Comparison of ENCODE assay signal across 8 cellular contexts in genomic region chrX:1591863-1592127, GRCh38. TPM values are rescaled to one million over a fixed set of nuclear protein-coding genes. Genes with fewer than 3 reads are reported as not detected.
DNase-seq lines count a peak whose midpoint lies in the region; ATAC-seq and TF ChIP-seq lines count a peak whose summit lies in the region.

No MANE protein-coding gene starts in this region.

- peak overlapping the region; percentile 20 for H3K9ac ChIP-seq in rectal smooth muscle tissue (ENCODE audit: low read length)

- H3K4me3 ChIP-seq in GM12864 (ENCODE audit: low read depth, low read length) = peak overlapping the region; percentile 96
- peak overlapping the region; percentile 66 for H3K4me3 ChIP-seq in SJCRH30
- peak overlapping the region; percentile 96 for H3K4me3 ChIP-seq in fibroblast of villous mesenchyme (ENCODE audit: low read depth, low read length)
- peak overlapping the region; percentile 84 for H3K4me3 ChIP-seq in rectal smooth muscle tissue (ENCODE audit: low read length)

- TF ChIP-seq CTCF in GM12864 (IDR thresholded peaks at IDR 0.05; ENCODE audit: low read depth, low read length, missing control alignments) = no peak
- TF ChIP-seq CTCF in fibroblast of villous mesenchyme (IDR thresholded peaks at IDR 0.05; ENCODE audit: insufficient read depth, low read depth, low read length) = no peak

- DNase-seq in GM12864 (ENCODE audit: low read depth) = no peak
- DNase-seq in SJCRH30 = no peak
- DNase-seq in fibroblast of villous mesenchyme (ENCODE audit: low read depth) = no peak
- DNase-seq in activated effector memory CD4-positive, alpha-beta T cell treated with Interleukin-2 at 50 U/mL for 16 hours = no peak
- DNase-seq in superior temporal gyrus (ENCODE audit: extremely low spot score) = no peak
- no peak for DNase-seq in effector CD4-positive, alpha-beta T cell

- H3K4me1 ChIP-seq in SJCRH30 (no peaks in the 10 kb centered on the region), rectal smooth muscle tissue (ENCODE audit: control insufficient read depth, insufficient read depth, low read length) (peaks cover 6% of the 10 kb centered on the region)

- peaks cover 27% of the 10 kb centered on the region for H3K36me3 ChIP-seq in SJCRH30
- peaks cover 25% of the 10 kb centered on the region for H3K36me3 ChIP-seq in rectal smooth muscle tissue (ENCODE audit: control insufficient read depth, insufficient read depth, low read length)

- H3K9me3 ChIP-seq in SJCRH30 (replicated peaks) = no peaks in the 10 kb centered on the region

- H3K27ac ChIP-seq in SJCRH30 = peak overlapping the region; percentile 32; the same call in 1 of the 2 replicates
- H3K27ac ChIP-seq in rectal smooth muscle tissue (ENCODE audit: low read depth, low read length) = peak overlapping the region; percentile 64

- ATAC-seq in GM18909 (IDR thresholded peaks at IDR 0.05; ENCODE audit: poor library complexity, unreplicated experiment) = no peak

- H3K27me3 ChIP-seq in SJCRH30 = no peaks in the 10 kb centered on the region
- H3K27me3 ChIP-seq in rectal smooth muscle tissue (ENCODE audit: control insufficient read depth, insufficient read depth, low read length) = no peaks in the 10 kb centered on the region

RNA-seq across cellular contexts. Expression of gene AKAP17A, which starts 0.4 kb away (rescaled TPM):
- 25.7 and 28.4 TPM in 2 replicates for total RNA-seq in SJCRH30 (2014; rRNA removed; shearing (Covaris generic))
- 22.0 and 23.2 TPM in 2 replicates for total RNA-seq in fibroblast of villous mesenchyme

RNA-seq across cellular contexts. Expression of gene ASMT, which starts 23.1 kb away (rescaled TPM):
- not detected in 2 replicates for total RNA-seq in SJCRH30 (2014; rRNA removed; shearing (Covaris generic))
- total RNA-seq in fibroblast of villous mesenchyme = not detected in 2 replicates

RNA-seq across cellular contexts. Expression of gene P2RY8, which starts 54.8 kb away (rescaled TPM):
- total RNA-seq in SJCRH30 (2014; rRNA removed; shearing (Covaris generic)) = 0.05 and 0.08 TPM in 2 replicates
- total RNA-seq in fibroblast of villous mesenchyme = not detected in 2 replicates
